In genomic region chr4:6987566-6987920, GRCh38 we compare ENCODE assay signal across 8 cellular contexts. TPM values are rescaled to one million over a fixed set of nuclear protein-coding genes. Genes with fewer than 3 reads are reported as not detected.
A peak's percentile ranks its signal among the peaks of the same experiment; 100 is the strongest.
DNase-seq lines count a peak whose midpoint lies in the region; ATAC-seq and TF ChIP-seq lines count a peak whose summit lies in the region.

No MANE protein-coding gene starts in this region.

- H3K9me3 Mint-ChIP-seq in activated CD8-positive, alpha-beta T cell treated with anti-CD3 and anti-CD28 coated beads for 36 hours: no peaks in the 10 kb centered on the region
- H3K9me3 Mint-ChIP-seq in stimulated activated effector memory CD8-positive, alpha-beta T cell treated with anti-CD3 and anti-CD28 coated beads, Interleukin-12 subunit alpha, Interleukin-12 subunit beta, amount 100 ng/mL, for 72 hours: no peaks in the 10 kb centered on the region

- CTCF ChIA-PET in activated CD8-positive, alpha-beta T cell treated with anti-CD3 and anti-CD28 coated beads for 36 hours (lab: Charles Lee): interaction anchor here (1.0 to 2.1 kb wide), 5 partner anchors 14 to 114 kb away, joined by 3 to 15 read pairs (median 5); partner anchors contain the start of gene TADA2B

- DNase-seq in activated CD8-positive, alpha-beta T cell treated with anti-CD3 and anti-CD28 coated beads for 36 hours: no peak
- DNase-seq in iPS DF 6.9 (ENCODE audit: low read depth, low spot score) (no peak), H4 (ENCODE audit: low spot score) (no peak), midbrain (lab: John Stamatoyannopoulos, UW) (no peak), NCI-H748 treated with DMSO at 0.1 percent for 48 hours (lab: John Stamatoyannopoulos, UW) (no peak)
- DNase-seq in stimulated activated effector memory CD8-positive, alpha-beta T cell treated with anti-CD3 and anti-CD28 coated beads, Interleukin-12 subunit alpha, Interleukin-12 subunit beta, amount 100 ng/mL, for 72 hours (ENCODE audit: low spot score in 2 of 2): no peak

- POLR2A ChIA-PET in activated CD8-positive, alpha-beta T cell treated with anti-CD3 and anti-CD28 coated beads for 36 hours (lab: Charles Lee): interaction anchor here (1.0 to 1.5 kb wide), 3 partner anchors 30 to 79 kb away, joined by 3 to 4 read pairs (median 3); no protein-coding TSS in a partner anchor

- H3K9me3 ChIP-seq in iPS DF 6.9 (ENCODE audit: control insufficient read depth, insufficient read depth, low read length): no peaks in the 10 kb centered on the region

- ATAC-seq in GM18499 (IDR thresholded peaks at IDR 0.05; ENCODE audit: insufficient read depth, unreplicated experiment) (peak; percentile 14), HG03045 (IDR thresholded peaks at IDR 0.05; ENCODE audit: unreplicated experiment) (peak; percentile 16)
- no peak for ATAC-seq in activated CD8-positive, alpha-beta T cell treated with anti-CD3 and anti-CD28 coated beads for 36 hours
- no peak for ATAC-seq in stimulated activated effector memory CD8-positive, alpha-beta T cell treated with anti-CD3 and anti-CD28 coated beads, Interleukin-12 subunit alpha, Interleukin-12 subunit beta, amount 100 ng/mL, for 72 hours

- no peak overlapping the region for H3K27ac ChIP-seq in iPS DF 6.9 (ENCODE audit: low read length)

- no CpG with 5 or more reads among the region's 16 CpGs for WGBS in iPS DF 6.9 (ENCODE audit: insufficient coverage, insufficient read length)

- H3K27me3 ChIP-seq in iPS DF 6.9 (ENCODE audit: control insufficient read depth, insufficient read depth, low read length): no peaks in the 10 kb centered on the region

- no peaks in the 10 kb centered on the region for H3K27me3 Mint-ChIP-seq in activated CD8-positive, alpha-beta T cell treated with anti-CD3 and anti-CD28 coated beads for 36 hours

- no peak for TF ChIP-seq CTCF in activated CD8-positive, alpha-beta T cell treated with anti-CD3 and anti-CD28 coated beads for 36 hours (IDR thresholded peaks at IDR 0.05)

- H3K4me3 Mint-ChIP-seq in activated CD8-positive, alpha-beta T cell treated with anti-CD3 and anti-CD28 coated beads for 36 hours: peak overlapping the region; percentile 86
- peak overlapping the region; percentile 97 for H3K4me3 Mint-ChIP-seq in stimulated activated effector memory CD8-positive, alpha-beta T cell treated with anti-CD3 and anti-CD28 coated beads, Interleukin-12 subunit alpha, Interleukin-12 subunit beta, amount 100 ng/mL, for 72 hours

- peaks cover 66% of the 10 kb centered on the region for H3K4me1 Mint-ChIP-seq in activated CD8-positive, alpha-beta T cell treated with anti-CD3 and anti-CD28 coated beads for 36 hours (ENCODE audit: low read depth)
- H3K4me1 Mint-ChIP-seq in stimulated activated effector memory CD8-positive, alpha-beta T cell treated with anti-CD3 and anti-CD28 coated beads, Interleukin-12 subunit alpha, Interleukin-12 subunit beta, amount 100 ng/mL, for 72 hours: peaks cover 66% of the 10 kb centered on the region

- H3K36me3 Mint-ChIP-seq in activated CD8-positive, alpha-beta T cell treated with anti-CD3 and anti-CD28 coated beads for 36 hours (ENCODE audit: low read depth): peaks cover 10% of the 10 kb centered on the region
- peaks cover 12% of the 10 kb centered on the region for H3K36me3 Mint-ChIP-seq in stimulated activated effector memory CD8-positive, alpha-beta T cell treated with anti-CD3 and anti-CD28 coated beads, Interleukin-12 subunit alpha, Interleukin-12 subunit beta, amount 100 ng/mL, for 72 hours

- no peaks in the 10 kb centered on the region for H3K4me1 ChIP-seq in iPS DF 6.9 (ENCODE audit: control insufficient read depth, insufficient read depth, low read length)

- no peaks in the 10 kb centered on the region; the same call in 1 of the 2 replicates for H3K36me3 ChIP-seq in iPS DF 6.9 (ENCODE audit: control insufficient read depth, insufficient read depth, low read length)

- H3K4me3 ChIP-seq in iPS DF 6.9 (ENCODE audit: low read length): peak overlapping the region; percentile 97

- H3K27ac Mint-ChIP-seq in activated CD8-positive, alpha-beta T cell treated with anti-CD3 and anti-CD28 coated beads for 36 hours: peak overlapping the region; percentile 82
- peak overlapping the region; percentile 93 for H3K27ac Mint-ChIP-seq in stimulated activated effector memory CD8-positive, alpha-beta T cell treated with anti-CD3 and anti-CD28 coated beads, Interleukin-12 subunit alpha, Interleukin-12 subunit beta, amount 100 ng/mL, for 72 hours

- intact Hi-C loops in activated CD8-positive, alpha-beta T cell treated with anti-CD3 and anti-CD28 coated beads for 36 hours (cut with micrococcal nuclease): no loop called here

RNA-seq across cellular contexts. Expression of gene TADA2B, which starts 55.6 kb away (rescaled TPM):
- 10 to 100 TPM in 1 of 2 experiments, 1 to 10 TPM in 1; 7.7 to 10.0 TPM for total RNA-seq in activated CD8-positive, alpha-beta T cell treated with anti-CD3 and anti-CD28 coated beads for 36 hours
- total RNA-seq in H4 (2014; rRNA removed; shearing (Covaris generic)): 5.8 and 6.9 TPM in 2 replicates

Comparison
In these comparisons a context has a peak if more than half of its experiments do, and no peak if none do; other contexts are left out.
1. ATAC-seq: peak in GM18499 (single experiment) and HG03045 (single experiment); none in activated CD8-positive, alpha-beta T cell treated with anti-CD3 and anti-CD28 coated beads for 36 hours (single experiment) and stimulated activated effector memory CD8-positive, alpha-beta T cell treated with anti-CD3 and anti-CD28 coated beads, Interleukin-12 subunit alpha, Interleukin-12 subunit beta, amount 100 ng/mL, for 72 hours (single experiment).